In the genomic region with DNA sequence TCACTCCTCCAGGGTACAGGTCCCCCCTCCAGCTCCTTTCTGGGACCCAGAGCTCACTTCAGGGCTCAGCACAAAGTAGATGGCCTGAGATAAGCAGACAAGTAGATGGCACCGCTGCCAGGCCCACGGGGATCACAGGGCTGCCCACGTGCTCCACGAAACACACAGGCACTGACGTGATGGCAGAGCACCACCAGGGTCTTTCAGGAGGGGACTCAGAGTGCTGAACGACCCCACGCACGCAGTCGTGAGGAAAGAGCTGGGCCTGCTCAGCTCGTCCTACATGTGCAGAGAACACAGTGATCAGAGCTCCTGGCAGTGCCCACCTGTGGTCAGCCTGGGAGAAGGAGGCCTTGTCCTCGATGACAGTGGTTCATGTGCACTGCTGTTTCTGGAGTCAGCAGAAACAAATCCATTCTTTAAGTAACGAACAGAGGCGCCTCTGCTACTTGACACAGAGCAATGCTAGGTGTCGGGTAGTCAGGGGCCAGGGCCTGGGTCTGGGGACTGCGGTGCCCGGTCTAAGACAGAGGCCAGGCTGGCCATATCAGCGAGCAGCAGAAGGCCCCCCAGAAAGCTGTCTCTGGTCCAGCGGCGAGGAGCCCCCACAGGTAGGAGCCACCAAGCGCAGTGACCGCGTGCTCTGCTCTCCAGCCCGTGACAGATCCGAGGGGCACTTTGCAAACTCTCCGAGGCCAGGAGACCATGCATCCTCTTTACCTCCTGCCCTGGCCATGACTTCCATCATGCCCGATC, we compare ENCODE assay signal across 13 cellular contexts.
"Had no signal": no experiment of that assay in that cellular context is flagged by ENCODE, and none has a peak within 500 bp of the region (broad histone marks: within the 10 kb centered on the region; RNA-seq: fewer than 3 reads in every experiment).

No MANE protein-coding gene starts in this region.

- H3K36me3 ChIP-seq: prostate gland, vagina had no signal

- H3K9me3 Mint-ChIP-seq: activated naive CD8-positive, alpha-beta T cell treated with anti-CD3 and anti-CD28 coated beads for 36 hours; activated T-cell treated with anti-CD3 and anti-CD28 coated beads, Interleukin-2, amount 50 U/mL, for 72 hours; T-helper 2 cell treated with Interferon-gamma antibody and Interleukin-4, amounts not matched to agents 5 μg/mL and 100 μg/mL, for 36 hours had no signal

- H3K36me3 Mint-ChIP-seq: activated naive CD8-positive, alpha-beta T cell treated with anti-CD3 and anti-CD28 coated beads for 36 hours had no signal

- DNase-seq: activated CD4-positive, alpha-beta T cell treated with anti-CD3 and anti-CD28 coated beads for 1 hour; activated CD4-positive, alpha-beta T cell treated with anti-CD3 and anti-CD28 coated beads, Interleukin-2, amount 50 U/mL, for 48 hours; activated gamma-delta T cell treated with Interleukin-2 at 50 U/mL for 16 hours; activated naive CD8-positive, alpha-beta T cell treated with anti-CD3 and anti-CD28 coated beads for 36 hours; activated T-cell treated with anti-CD3 and anti-CD28 coated beads, Interleukin-2, amount 50 U/mL, for 72 hours; left colon; mesendoderm; stimulated activated CD4-positive, alpha-beta T cell treated with anti-CD3 and anti-CD28 coated beads, Interleukin-2, amount 100 ng/mL, for 48 hours; stimulated activated naive CD8-positive, alpha-beta T cell treated with anti-CD3 and anti-CD28 coated beads, Interleukin-15, Interleukin-2, amounts not matched to agents 100 U/mL and 50 U/mL, for 24 hours; SW 1271 had no signal

- H3K27me3 Mint-ChIP-seq: activated naive CD8-positive, alpha-beta T cell treated with anti-CD3 and anti-CD28 coated beads for 36 hours had no signal

- H3K27ac ChIP-seq: prostate gland, vagina had no signal

- H3K27me3 ChIP-seq: vagina had no signal

- H3K4me3 Mint-ChIP-seq: activated naive CD8-positive, alpha-beta T cell treated with anti-CD3 and anti-CD28 coated beads for 36 hours; activated T-cell treated with anti-CD3 and anti-CD28 coated beads, Interleukin-2, amount 50 U/mL, for 72 hours; T-helper 2 cell treated with Interferon-gamma antibody and Interleukin-4, amounts not matched to agents 5 μg/mL and 100 μg/mL, for 36 hours had no signal

- H3K4me1 ChIP-seq: prostate gland, vagina had no signal

- H3K4me1 Mint-ChIP-seq: activated naive CD8-positive, alpha-beta T cell treated with anti-CD3 and anti-CD28 coated beads for 36 hours had no signal

- ATAC-seq: activated T-cell treated with anti-CD3 and anti-CD28 coated beads, Interleukin-2, amount 50 U/mL, for 72 hours; left colon; stimulated activated naive CD8-positive, alpha-beta T cell treated with anti-CD3 and anti-CD28 coated beads, Interleukin-15, Interleukin-2, amounts not matched to agents 100 U/mL and 50 U/mL, for 24 hours had no signal

- H3K4me3 ChIP-seq: prostate gland, vagina had no signal

- H3K9me3 ChIP-seq: prostate gland, vagina had no signal

- H3K27ac Mint-ChIP-seq: activated naive CD8-positive, alpha-beta T cell treated with anti-CD3 and anti-CD28 coated beads for 36 hours; activated T-cell treated with anti-CD3 and anti-CD28 coated beads, Interleukin-2, amount 50 U/mL, for 72 hours; T-helper 2 cell treated with Interferon-gamma antibody and Interleukin-4, amounts not matched to agents 5 μg/mL and 100 μg/mL, for 36 hours had no signal
